In the genomic region with DNA sequence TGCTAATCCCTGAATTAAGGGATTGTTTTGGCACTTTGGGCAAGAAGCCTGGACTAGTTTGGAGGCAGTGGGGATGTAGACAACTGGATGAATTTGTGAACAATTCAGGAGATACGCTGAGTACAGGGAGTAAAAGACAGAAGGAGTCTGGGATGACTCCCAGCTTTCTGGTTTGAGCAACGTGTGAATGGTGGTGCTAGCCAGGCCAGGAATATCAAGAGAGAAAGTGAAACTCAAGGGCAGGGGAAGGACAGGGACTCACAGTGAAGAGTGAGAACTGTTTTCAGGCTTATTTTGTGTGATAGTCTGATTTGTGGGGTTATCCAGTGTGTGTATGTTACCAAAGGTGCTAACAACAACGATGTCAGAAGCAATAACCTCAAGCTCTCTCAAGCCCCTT, we compare ENCODE assay signal across 14 cellular contexts. TPM values are rescaled to one million over a fixed set of nuclear protein-coding genes. Genes with fewer than 3 reads are reported as not detected.
DNase-seq lines count a peak whose midpoint lies in the region; ATAC-seq, FAIRE-seq and TF ChIP-seq lines count a peak whose summit lies in the region.
"Had no signal": no experiment of that assay in that cellular context is flagged by ENCODE, and none has a peak within 500 bp of the region (broad histone marks: within the 10 kb centered on the region; RNA-seq: fewer than 3 reads in every experiment).

No MANE protein-coding gene starts in this region.

- H3K9ac ChIP-seq in HepG2 (ENCODE audit: insufficient read depth, low read depth, low read length) = no peak overlapping the region
- H3K9ac ChIP-seq: GM23248 had no signal

- no peaks in the 10 kb centered on the region for H3K79me2 ChIP-seq in HepG2 (ENCODE audit: insufficient read depth, low read length)

- CTCF ChIA-PET in HepG2 (lab: Yijun Ruan, JAX; ENCODE audit: low intra/inter-chr PET ratio, low total read pairs) = interaction anchor here (0.8 to 7.9 kb wide), 3 partner anchors 70 to 118 kb away, joined by 3 to 132 read pairs (median 7); a partner anchor contains a TSS

- H3K9me3 ChIP-seq in right atrium auricular region (no peaks in the 10 kb centered on the region), HepG2 (ENCODE audit: low read length) (no peaks in the 10 kb centered on the region), ascending aorta (no peaks in the 10 kb centered on the region)
- H3K9me3 ChIP-seq: stomach had no signal

- H2AFZ ChIP-seq in HepG2 (ENCODE audit: low read length) = no peak overlapping the region
- H2AFZ ChIP-seq: GM23248 had no signal

- in situ Hi-C loops in HepG2 (cut with HindIII; ENCODE audit: extremely low pct_ligation_motif_present, low pct_unique_long_range_greater_than_20kb) = loop anchor here (5.0 to 25.0 kb wide), 3 partner anchors 72 to 307 kb away; no protein-coding TSS in a partner anchor
- in situ Hi-C loops in GM13976 (cut with MboI; ENCODE audit: low sequenced_read_pairs, unreplicated experiment) = loop anchor here (5.0 to 25.0 kb wide), 2 partner anchors 117 to 307 kb away; no protein-coding TSS in a partner anchor

- TF ChIP-seq RAD21 in HepG2 (CRISPR knock-in tag; IDR thresholded peaks at IDR 0.05) = no peak

- H3K27me3 ChIP-seq in right atrium auricular region = no peaks in the 10 kb centered on the region
- H3K27me3 ChIP-seq in HepG2 (ENCODE audit: control insufficient read depth in 1 of 2, insufficient read depth in 2 of 2, low read length in 2 of 2) = peaks cover 2 to 37% of the 10 kb centered on the region in 2 experiments; a peak in 3 of 5 replicates
- H3K27me3 ChIP-seq in ascending aorta = no peaks in the 10 kb centered on the region
- H3K27me3 ChIP-seq: stomach had no signal

- H3K4me3 ChIP-seq in right atrium auricular region (no peak overlapping the region), HepG2 (replicated peaks in 1 of 3; ENCODE audit: insufficient read depth in 1 of 3, low read depth in 2 of 3, low read length in 3 of 3) (no peak overlapping the region), ascending aorta (no peak overlapping the region)
- H3K4me3 ChIP-seq: GM23248, lung, stomach had no signal

- peak; percentile 42 for ATAC-seq in left ventricle myocardium superior
- ATAC-seq in HepG2 = no peak

- POLR2A ChIA-PET in HepG2 (lab: Yijun Ruan, JAX) = interaction anchor here (0.8 to 1.5 kb wide), 2 partner anchors 16 to 118 kb away, joined by 3 to 6 read pairs; no protein-coding TSS in a partner anchor

- H3K27ac ChIP-seq in right atrium auricular region (peak overlapping the region in 1 of 2 donors; percentile 54), HepG2 (ENCODE audit: extremely low read length, insufficient read depth, low read length) (no peak overlapping the region), ascending aorta (no peak overlapping the region)
- H3K27ac ChIP-seq: GM23248, stomach had no signal

- TF ChIP-seq CTCF in right atrium auricular region (IDR thresholded peaks at IDR 0.05) = no peak
- no peak for TF ChIP-seq CTCF in HepG2 (CRISPR knock-in tag; IDR thresholded peaks at IDR 0.05)
- TF ChIP-seq CTCF in ascending aorta (IDR thresholded peaks at IDR 0.05) = no peak
- no peak for TF ChIP-seq CTCF in GM13976 (IDR thresholded peaks at IDR 0.05; ENCODE audit: borderline replicate concordance, control extremely low read depth, extremely low read depth, insufficient read depth, missing control alignments)

- DNase-seq in left ventricle myocardium superior = no peak
- no peak for DNase-seq in right atrium auricular region (ENCODE audit: low spot score)
- DNase-seq in amniotic epithelial cell (ENCODE audit: low read depth) = peak; percentile 31
- no peak for DNase-seq in HepG2 (ENCODE audit: low spot score)
- DNase-seq in ascending aorta (ENCODE audit: low spot score in 2 of 2) = no peak
- no peak for DNase-seq in GF-D8 (lab: John Stamatoyannopoulos, UW)
- no peak for DNase-seq in GM13976 (ENCODE audit: low spot score)
- DNase-seq in NCI-H1436 treated with DMSO at 0.1 percent for 48 hours (lab: John Stamatoyannopoulos, UW) = no peak

- BruUV-seq in HepG2 (replicated peaks; lab: Mats Ljungman, UMichigan) = no TSS peak

- peaks cover 0 to 22% of the 10 kb centered on the region in 2 donors for H3K4me1 ChIP-seq in right atrium auricular region
- H3K4me1 ChIP-seq in HepG2 (ENCODE audit: insufficient read depth, low read length) = peaks cover 14% of the 10 kb centered on the region
- H3K4me1 ChIP-seq in ascending aorta = peaks cover 0 to 6% of the 10 kb centered on the region in 2 donors

- TF ChIP-seq EP300 in HepG2 (IDR thresholded peaks at IDR 0.05; ENCODE audit: low read depth in 2 of 2, low read length in 2 of 2) = no peak
- TF ChIP-seq EP300 in HepG2 (CRISPR knock-in tag; IDR thresholded peaks at IDR 0.05; ENCODE audit: borderline replicate concordance) = no peak

- TF ChIP-seq POLR2A in HepG2 (IDR thresholded peaks at IDR 0.05; ENCODE audit: insufficient read depth in 1 of 2, low read depth in 2 of 2, low read length in 2 of 2) = no peak

- no peak for FAIRE-seq in HepG2 (lab: Jason Lieb, UNC)

- WGBS in HepG2 (ENCODE audit: low lambda C conversion rate) = 5% methylated on average over 3 of the region's 3 CpGs

- no peaks in the 10 kb centered on the region for H4K20me1 ChIP-seq in HepG2 (ENCODE audit: insufficient read depth, low read length)

- peak overlapping the region; percentile 34; the same call in 1 of the 2 replicates for H3K4me2 ChIP-seq in HepG2 (ENCODE audit: low read depth, low read length)

- intact Hi-C loops in left ventricle myocardium superior (cut with micrococcal nuclease) (no loop called here), HepG2 (cut with micrococcal nuclease; ENCODE audit: unreplicated experiment) (loop anchor here (5.0 kb wide), 2 partner anchors 307 to 732 kb away; no protein-coding TSS in a partner anchor), ascending aorta (cut with DNase I) (no loop called here)

- H3K36me3 ChIP-seq in right atrium auricular region = no peaks in the 10 kb centered on the region
- H3K36me3 ChIP-seq in HepG2 (replicated peaks in 1 of 2; ENCODE audit: control insufficient read depth in 1 of 2, insufficient read depth in 2 of 2, low read length in 2 of 2) = no peaks in the 10 kb centered on the region
- H3K36me3 ChIP-seq in ascending aorta = no peaks in the 10 kb centered on the region
- H3K36me3 ChIP-seq: stomach had no signal

RNA-seq across cellular contexts. Expression of a gene that starts 15.9 kb away (rescaled TPM):
- total RNA-seq in left ventricle myocardium superior (0.07 TPM), right atrium auricular region (not detected), HepG2 (2016; rRNA removed; fragmentation: Illumina TruSeq; extraction: Trizol) (not detected in 2 replicates), ascending aorta (not detected)
- total RNA-seq in HepG2 (2016; cell fraction: cytosol; rRNA removed; fragmentation: Illumina TruSeq; extraction: Trizol; ENCODE audit: low read depth) = not detected in 2 replicates
- not detected in 2 replicates for total RNA-seq in HepG2 (2016; cell fraction: insoluble cytoplasmic fraction; rRNA removed; fragmentation: Illumina TruSeq; extraction: Trizol)
- total RNA-seq in HepG2 (2016; cell fraction: membrane; rRNA removed; fragmentation: Illumina TruSeq; extraction: Trizol) = not detected in 2 replicates
- total RNA-seq in HepG2 (2016; cell fraction: nucleus; rRNA removed; fragmentation: Illumina TruSeq; extraction: Trizol) = not detected in 2 replicates
- polyA plus RNA-seq in HepG2 (2011; rRNA removed) = not detected in 2 replicates
- polyA plus RNA-seq in HepG2 (2011; cell fraction: cytosol; rRNA removed) = not detected in 2 replicates
- polyA plus RNA-seq in HepG2 (2011; cell fraction: nucleus; rRNA removed) = not detected in 2 replicates
- not detected in 2 replicates for polyA plus RNA-seq in HepG2 (2012)
- polyA plus RNA-seq in HepG2 (2016; cell fraction: cytosol; fragmentation: Illumina TruSeq; extraction: Trizol; ENCODE audit: low read depth) = not detected in 2 replicates
- polyA plus RNA-seq in HepG2 (2016; cell fraction: insoluble cytoplasmic fraction; fragmentation: Illumina TruSeq; extraction: Trizol; ENCODE audit: low read depth) = not detected in 2 replicates
- polyA plus RNA-seq in HepG2 (2016; cell fraction: membrane; fragmentation: Illumina TruSeq; extraction: Trizol; ENCODE audit: low read depth) = not detected in 2 replicates
- polyA plus RNA-seq in HepG2 (2016; cell fraction: nucleus; fragmentation: Illumina TruSeq; extraction: Trizol; ENCODE audit: insufficient read depth, low read depth) = not detected in 2 replicates
- polyA minus RNA-seq in HepG2 (2011; rRNA and poly(A)+ RNA removed; ENCODE audit: low replicate concordance) = 0.21 TPM in 1 of 2 replicates, not detected in the other
- polyA minus RNA-seq in HepG2 (2011; cell fraction: cytosol; rRNA and poly(A)+ RNA removed) = not detected in 2 replicates
- not detected in 2 replicates for polyA minus RNA-seq in HepG2 (2011; cell fraction: nucleus; rRNA and poly(A)+ RNA removed)
- total RNA-seq: activated T-cell treated with anti-CD3 and anti-CD28 coated beads, Interleukin-2, amount 50 U/mL, for 4 hours; Daoy; GM23248; LHCN-M2 had no signal
- polyA plus RNA-seq: GM23248 had no signal

RNA-seq across cellular contexts. Expression of a gene that starts 24.6 kb away (rescaled TPM):
- total RNA-seq in left ventricle myocardium superior (36.4 TPM), right atrium auricular region (10 to 100 TPM; 27.7 to 64.9 TPM), HepG2 (2016; rRNA removed; fragmentation: Illumina TruSeq; extraction: Trizol) (94.8 and 213 TPM in 2 replicates), ascending aorta (143 TPM)
- 38.0 and 39.9 TPM in 2 replicates for total RNA-seq in HepG2 (2016; cell fraction: cytosol; rRNA removed; fragmentation: Illumina TruSeq; extraction: Trizol; ENCODE audit: low read depth)
- 86.4 and 215 TPM in 2 replicates for total RNA-seq in HepG2 (2016; cell fraction: insoluble cytoplasmic fraction; rRNA removed; fragmentation: Illumina TruSeq; extraction: Trizol)
- total RNA-seq in HepG2 (2016; cell fraction: membrane; rRNA removed; fragmentation: Illumina TruSeq; extraction: Trizol) = 38.3 and 41.7 TPM in 2 replicates
- 205 and 227 TPM in 2 replicates for total RNA-seq in HepG2 (2016; cell fraction: nucleus; rRNA removed; fragmentation: Illumina TruSeq; extraction: Trizol)
- 225 and 226 TPM in 2 replicates for polyA plus RNA-seq in HepG2 (2011; rRNA removed)
- polyA plus RNA-seq in HepG2 (2011; cell fraction: cytosol; rRNA removed) = 197 and 232 TPM in 2 replicates
- 387 TPM in 2 replicates for polyA plus RNA-seq in HepG2 (2011; cell fraction: nucleus; rRNA removed)
- polyA plus RNA-seq in HepG2 (2012) = 155 and 209 TPM in 2 replicates
- 14.6 and 16.2 TPM in 2 replicates for polyA plus RNA-seq in HepG2 (2016; cell fraction: cytosol; fragmentation: Illumina TruSeq; extraction: Trizol; ENCODE audit: low read depth)
- 86.8 and 89.1 TPM in 2 replicates for polyA plus RNA-seq in HepG2 (2016; cell fraction: insoluble cytoplasmic fraction; fragmentation: Illumina TruSeq; extraction: Trizol; ENCODE audit: low read depth)
- 14.4 and 19.1 TPM in 2 replicates for polyA plus RNA-seq in HepG2 (2016; cell fraction: membrane; fragmentation: Illumina TruSeq; extraction: Trizol; ENCODE audit: low read depth)
- polyA plus RNA-seq in HepG2 (2016; cell fraction: nucleus; fragmentation: Illumina TruSeq; extraction: Trizol; ENCODE audit: insufficient read depth, low read depth) = 322 and 351 TPM in 2 replicates
- 232 and 734 TPM in 2 replicates for polyA minus RNA-seq in HepG2 (2011; rRNA and poly(A)+ RNA removed; ENCODE audit: low replicate concordance)
- 189 and 204 TPM in 2 replicates for polyA minus RNA-seq in HepG2 (2011; cell fraction: cytosol; rRNA and poly(A)+ RNA removed)
- polyA minus RNA-seq in HepG2 (2011; cell fraction: nucleus; rRNA and poly(A)+ RNA removed) = 166 and 194 TPM in 2 replicates
